11 cellular contexts compared by ENCODE assay signal in genomic region chr1:45444609-45445131, GRCh38.
"Had no signal": no experiment of that assay in that cellular context is flagged by ENCODE, and none has a peak within 500 bp of the region (broad histone marks: within the 10 kb centered on the region; RNA-seq: fewer than 3 reads in every experiment).

No MANE protein-coding gene starts in this region.

- H3K27ac ChIP-seq: cardiac muscle cell, dorsolateral prefrontal cortex, left ventricle myocardium inferior, parathyroid adenoma had no signal

- DNase-seq: activated CD4-positive, alpha-beta T cell treated with anti-CD3 and anti-CD28 coated beads, Interleukin-2, amount 50 U/mL, for 48 hours; activated CD4-positive, CD25-positive, alpha-beta regulatory T cell treated with anti-CD3 and anti-CD28 coated beads, Interleukin-2, amount 50 U/mL, for 72 hours; activated naive CD4-positive, alpha-beta T cell treated with anti-CD3 and anti-CD28 coated beads, Interleukin-2, amount 10 ng/mL, durations not matched to agents 7 days and 5 days; activated T-cell treated with anti-CD3 and anti-CD28 coated beads, Interleukin-2, amount 50 U/mL, for 1 hour; dorsolateral prefrontal cortex; endodermal cell; left ventricle myocardium inferior; naive thymus-derived CD8-positive, alpha-beta T cell had no signal

- ATAC-seq: naive thymus-derived CD8-positive, alpha-beta T cell; stimulated activated effector memory CD8-positive, alpha-beta T cell treated with anti-CD3 and anti-CD28 coated beads, Interleukin-12 subunit alpha, Interleukin-12 subunit beta, amount 100 ng/mL, for 72 hours had no signal
